In the genomic region with DNA sequence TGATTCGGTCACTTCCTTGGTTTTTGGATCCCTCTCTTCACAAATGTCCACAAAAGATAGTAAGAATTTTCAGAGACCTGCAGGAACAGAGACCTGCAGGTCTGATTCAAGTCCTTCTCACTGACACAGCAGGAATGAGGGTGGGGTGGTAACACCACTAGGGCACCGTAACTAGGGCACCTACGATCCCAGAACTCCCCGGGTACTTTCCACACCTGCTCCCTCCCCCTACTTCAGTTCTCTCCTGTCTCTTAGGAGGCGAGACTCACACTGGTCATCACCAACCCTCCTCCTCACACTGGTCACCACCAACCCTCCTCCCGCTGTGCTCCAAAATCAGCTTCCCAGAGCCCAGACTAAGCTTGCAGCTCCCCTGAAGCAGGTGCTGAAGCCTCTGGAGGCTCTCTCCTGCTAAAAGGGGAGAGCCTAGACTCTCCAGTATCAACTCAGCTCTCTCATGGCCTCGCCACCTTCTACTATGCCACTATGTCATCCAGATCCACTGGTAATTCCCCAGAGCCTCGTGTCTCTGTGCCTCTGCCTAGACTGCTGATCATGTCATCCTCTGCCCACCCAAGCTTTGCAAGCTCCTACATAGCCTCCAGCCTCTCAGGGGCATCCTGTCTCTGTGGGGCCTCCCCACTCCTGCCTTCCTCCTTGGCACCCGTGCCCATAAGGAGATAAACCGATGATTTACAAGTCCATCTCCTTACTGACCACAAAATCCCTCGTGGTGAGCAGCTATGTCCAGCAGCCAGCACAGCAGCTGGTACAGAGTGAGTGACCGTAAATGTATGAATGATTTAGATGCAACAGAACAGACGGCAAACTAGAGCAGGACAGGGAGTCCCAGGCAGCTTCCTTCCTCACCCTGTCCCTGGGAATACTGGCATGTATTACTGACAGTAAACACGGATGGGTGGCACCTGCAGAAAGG, we compare ENCODE assay signal across 1 cellular context.
TF ChIP-seq lines count a peak whose summit lies in the region.

No MANE protein-coding gene starts in this region.

TF ChIP-seq in K562, 482 proteins besides CTCF, POLR2A, EP300 and RAD21 (continued from another document):
- TF ChIP-seq, protein P1, sequence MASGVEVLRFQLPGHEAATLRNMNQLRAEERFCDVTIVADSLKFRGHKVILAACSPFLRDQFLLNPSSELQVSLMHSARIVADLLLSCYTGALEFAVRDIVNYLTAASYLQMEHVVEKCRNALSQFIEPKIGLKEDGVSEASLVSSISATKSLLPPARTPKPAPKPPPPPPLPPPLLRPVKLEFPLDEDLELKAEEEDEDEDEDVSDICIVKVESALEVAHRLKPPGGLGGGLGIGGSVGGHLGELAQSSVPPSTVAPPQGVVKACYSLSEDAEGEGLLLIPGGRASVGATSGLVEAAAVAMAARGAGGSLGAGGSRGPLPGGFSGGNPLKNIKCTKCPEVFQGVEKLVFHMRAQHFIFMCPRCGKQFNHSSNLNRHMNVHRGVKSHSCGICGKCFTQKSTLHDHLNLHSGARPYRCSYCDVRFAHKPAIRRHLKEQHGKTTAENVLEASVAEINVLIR (CRISPR knock-in tag; IDR thresholded peaks at IDR 0.05) = no peak
- no peak for TF ChIP-seq FOXJ2 (tag; IDR thresholded peaks at IDR 0.05)
- no peak for TF ChIP-seq ZNF212 (CRISPR knock-in tag; IDR thresholded peaks at IDR 0.05)
TF ChIP-seq in K562: peak in this region for 0.
